ENCODE assay signal across 8 cellular contexts in the genomic region with DNA sequence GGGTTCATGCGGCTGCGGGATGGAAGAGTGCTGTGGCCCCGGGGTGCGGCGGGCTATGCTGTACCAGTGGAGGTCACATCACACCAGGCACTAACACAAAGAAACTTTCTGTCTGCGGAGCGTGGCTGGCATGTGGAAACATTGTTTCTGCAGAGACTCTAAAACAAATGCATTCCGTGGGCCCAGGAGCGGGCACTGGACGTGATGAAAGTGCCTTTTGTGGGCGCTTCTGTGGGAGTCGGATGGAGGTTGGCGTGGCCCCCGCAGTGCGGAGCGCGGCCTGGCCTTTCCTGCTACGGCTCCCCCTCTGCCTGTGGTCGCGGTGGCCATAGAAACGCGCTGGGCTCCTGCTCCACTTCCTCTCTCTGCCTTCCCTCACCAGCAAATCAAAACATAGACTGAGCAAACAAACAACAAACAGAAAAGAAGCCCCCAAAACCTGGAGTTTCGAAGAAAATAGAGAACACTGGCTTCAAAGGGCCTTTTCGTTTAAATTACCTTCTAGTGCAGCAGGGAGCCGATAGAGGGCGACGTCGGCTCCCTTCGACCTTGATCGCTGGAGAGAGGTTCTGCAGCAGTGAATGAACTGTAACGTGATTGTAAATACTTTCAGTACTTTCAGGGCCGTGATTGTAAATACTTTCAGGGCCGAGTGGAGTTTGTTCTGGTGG. TPM values are rescaled to one million over a fixed set of nuclear protein-coding genes. Genes with fewer than 3 reads are reported as not detected.
DNase-seq lines count a peak whose midpoint lies in the region; ATAC-seq and TF ChIP-seq lines count a peak whose summit lies in the region.

No MANE protein-coding gene starts in this region.

- no peak for TF ChIP-seq POLR2A in suprapubic skin (IDR thresholded peaks at IDR 0.05)

- TF ChIP-seq EP300 in suprapubic skin (IDR thresholded peaks at IDR 0.05) = no peak

- H3K9me3 ChIP-seq in hepatocyte (ENCODE audit: low read depth) = no peaks in the 10 kb centered on the region
- no peaks in the 10 kb centered on the region for H3K9me3 ChIP-seq in suprapubic skin

- H3K9me2 ChIP-seq in hepatocyte (replicated peaks; ENCODE audit: insufficient read depth) = no peaks in the 10 kb centered on the region

- H2AFZ ChIP-seq in hepatocyte = peak overlapping the region; percentile 16

- H3K27me3 Mint-ChIP-seq in activated naive CD8-positive, alpha-beta T cell = no peaks in the 10 kb centered on the region

- peaks cover 2% of the 10 kb centered on the region for H3K36me3 Mint-ChIP-seq in activated naive CD8-positive, alpha-beta T cell

- 66% methylated on average over 33 of the region's 33 CpGs for WGBS in hepatocyte (ENCODE audit: low lambda C conversion rate, missing lambda C conversion rate)
- 74% methylated on average over 30 of the region's 33 CpGs for WGBS in suprapubic skin

- no peak for DNase-seq in AG09319 (ENCODE audit: extremely low read depth, low read depth)
- DNase-seq in RPMI7951 (ENCODE audit: low read depth) = peak; percentile 43
- peak; percentile 82 for DNase-seq in hepatocyte (ENCODE audit: low spot score)
- peak; percentile 23 to 43 (median 28) for DNase-seq in stimulated activated CD4-positive, alpha-beta T cell treated with anti-CD3 and anti-CD28 coated beads, Interleukin-12 subunit alpha, Interleukin-12 subunit beta, amount 100 ng/mL, for 48 hours (ENCODE audit: low read depth in 2 of 3, low spot score in 1 of 3)
- no peak for DNase-seq in suprapubic skin (ENCODE audit: low spot score in 2 of 2)

- peak overlapping the region; percentile 82 for H3K4me3 Mint-ChIP-seq in activated naive CD8-positive, alpha-beta T cell

- no peaks in the 10 kb centered on the region for H4K20me1 ChIP-seq in hepatocyte (ENCODE audit: insufficient read depth, poor library complexity, severe bottlenecking)

- peak overlapping the region; percentile 80 for H3K27ac ChIP-seq in hepatocyte
- H3K27ac ChIP-seq in suprapubic skin = no peak overlapping the region

- TF ChIP-seq CTCF in AG09319 (IDR thresholded peaks at IDR 0.05; ENCODE audit: low read depth, low read length) (peak; percentile 50), hepatocyte (IDR thresholded peaks at IDR 0.05; ENCODE audit: poor library complexity) (peak; percentile 81), suprapubic skin (IDR thresholded peaks at IDR 0.05) (peak in 1 of 2 donors; percentile 25)

- H3K4me3 ChIP-seq in hepatocyte (no peak overlapping the region), suprapubic skin (no peak overlapping the region)

- H3K9me3 Mint-ChIP-seq in activated naive CD8-positive, alpha-beta T cell (ENCODE audit: low read depth) = no peaks in the 10 kb centered on the region

- H3K27ac Mint-ChIP-seq in activated naive CD8-positive, alpha-beta T cell = peak overlapping the region; percentile 52

- H3K4me1 ChIP-seq in hepatocyte (ENCODE audit: insufficient read depth) (peaks cover 13% of the 10 kb centered on the region), suprapubic skin (no peaks in the 10 kb centered on the region)

- H3K4me2 ChIP-seq in hepatocyte = peak overlapping the region; percentile 64

- ATAC-seq in GM18861 (IDR thresholded peaks at IDR 0.05; ENCODE audit: unreplicated experiment) = peak; percentile 78
- peak; percentile 71 for ATAC-seq in HG03095 (IDR thresholded peaks at IDR 0.05; ENCODE audit: unreplicated experiment)

- peaks cover 10% of the 10 kb centered on the region for H3K4me1 Mint-ChIP-seq in activated naive CD8-positive, alpha-beta T cell (ENCODE audit: low read depth)

- H3K27me3 ChIP-seq in hepatocyte (no peaks in the 10 kb centered on the region), suprapubic skin (no peaks in the 10 kb centered on the region)

- H3K36me3 ChIP-seq in hepatocyte (replicated peaks; ENCODE audit: insufficient read depth, low read depth) (no peaks in the 10 kb centered on the region), suprapubic skin (no peaks in the 10 kb centered on the region)

- no peaks in the 10 kb centered on the region for H3K79me2 ChIP-seq in hepatocyte

RNA-seq across cellular contexts. Expression of gene KIF5C, which starts 51.4 kb away (rescaled TPM):
- total RNA-seq in RPMI7951 (2014; rRNA removed; shearing (Covaris generic)) = 0.12 and 0.29 TPM in 2 replicates
- total RNA-seq in hepatocyte (3.6 and 5.4 TPM in 2 replicates), suprapubic skin (1 to 10 TPM in 3 of 4 donors, under 1 TPM in 1; 0.30 to 3.2 (median 1.5) TPM)
- polyA plus RNA-seq in hepatocyte = 2.1 and 3.2 TPM in 2 replicates

Comparison
In these comparisons a context has a peak if more than half of its experiments do, and no peak if none do; other contexts are left out.
1. DNase-seq: peak in RPMI7951 (single experiment), hepatocyte (single experiment) and stimulated activated CD4-positive, alpha-beta T cell treated with anti-CD3 and anti-CD28 coated beads, Interleukin-12 subunit alpha, Interleukin-12 subunit beta, amount 100 ng/mL, for 48 hours (3 of 3); none in AG09319 (single experiment) and suprapubic skin (0 of 2).